8 cellular contexts compared by ENCODE assay signal in genomic region chr7:108526768-108527017, GRCh38. TPM values are rescaled to one million over a fixed set of nuclear protein-coding genes. Genes with fewer than 3 reads are reported as not detected.
DNase-seq lines count a peak whose midpoint lies in the region; ATAC-seq and TF ChIP-seq lines count a peak whose summit lies in the region.

No MANE protein-coding gene starts in this region.

- CTCF ChIA-PET in activated CD4-positive, alpha-beta T cell treated with anti-CD3 and anti-CD28 coated beads, Interleukin-2, amount 10 ng/mL, durations not matched to agents 7 days and 5 days (lab: Charles Lee), result interaction anchor here (1.0 to 1.1 kb wide), 2 partner anchors 10 to 16 kb away, joined by 3 read pairs; no protein-coding TSS in a partner anchor

- H3K4me1 ChIP-seq in ascending aorta, result peaks cover 0 to 15% of the 10 kb centered on the region in 2 donors
- H3K4me1 ChIP-seq in liver (ENCODE audit: control insufficient read depth in 4 of 4, insufficient read depth in 4 of 4, low read length in 3 of 4), result peaks cover 3 to 27% (median 12%) of the 10 kb centered on the region in 4 donors
- peaks cover 16 to 18% of the 10 kb centered on the region in 2 donors for H3K4me1 ChIP-seq in thyroid gland

- peak overlapping the region; percentile 95 for H3K4me3 Mint-ChIP-seq in activated CD4-positive, alpha-beta T cell treated with anti-CD3 and anti-CD28 coated beads, Interleukin-2, amount 10 ng/mL, durations not matched to agents 7 days and 5 days

- 12% methylated on average over 3 of the region's 3 CpGs for WGBS in liver
- 6 to 7% methylated on average over 3 of the region's 3 CpGs for WGBS in thyroid gland, 2 donors

- H3K36me3 ChIP-seq in ascending aorta (no peaks in the 10 kb centered on the region), liver (ENCODE audit: control insufficient read depth in 4 of 4, insufficient read depth in 3 of 4, low read depth in 1 of 4, low read length in 3 of 4) (no peaks in the 10 kb centered on the region), thyroid gland (no peaks in the 10 kb centered on the region)

- H3K9me3 Mint-ChIP-seq in activated CD4-positive, alpha-beta T cell treated with anti-CD3 and anti-CD28 coated beads, Interleukin-2, amount 10 ng/mL, durations not matched to agents 7 days and 5 days, result no peaks in the 10 kb centered on the region

- TF ChIP-seq CTCF in ascending aorta (IDR thresholded peaks at IDR 0.05) (no peak), liver (IDR thresholded peaks at IDR 0.05; ENCODE audit: low read depth, low read length, missing input control) (no peak), thyroid gland (IDR thresholded peaks at IDR 0.05) (no peak)

- POLR2A ChIA-PET in activated CD4-positive, alpha-beta T cell treated with anti-CD3 and anti-CD28 coated beads, Interleukin-2, amount 10 ng/mL, durations not matched to agents 7 days and 5 days (lab: Charles Lee), result interaction anchor here (1.7 kb wide), 1 partner anchor 43 kb away, joined by 5 read pairs; the partner anchor contains the start of genes DNAJB9 and THAP5

- H3K4me1 Mint-ChIP-seq in activated CD4-positive, alpha-beta T cell treated with anti-CD3 and anti-CD28 coated beads, Interleukin-2, amount 10 ng/mL, durations not matched to agents 7 days and 5 days, result peaks cover 39% of the 10 kb centered on the region

- H3K27me3 ChIP-seq in ascending aorta (no peaks in the 10 kb centered on the region), liver (ENCODE audit: control insufficient read depth in 4 of 4, insufficient read depth in 4 of 4, low read length in 3 of 4) (no peaks in the 10 kb centered on the region), thyroid gland (no peaks in the 10 kb centered on the region)

- intact Hi-C loops in ascending aorta (cut with DNase I) (loop anchor here (1.0 to 5.0 kb wide), 3 partner anchors 43 to 1358 kb away; partner anchors contain the start of genes DNAJB9, HBP1 and THAP5), thyroid gland (cut with DNase I) (loop anchor here (5.0 kb wide), 1 partner anchor 41 kb away; the partner anchor contains the start of genes DNAJB9 and THAP5)

- H3K27ac ChIP-seq in ascending aorta (peak overlapping the region; percentile 98 to 99), liver (ENCODE audit: low read depth in 1 of 2, low read length in 2 of 2) (peak overlapping the region; percentile 97 to 100), thyroid gland (peak overlapping the region; percentile 62 to 99 (median 98))

- no peaks in the 10 kb centered on the region for H3K9me3 ChIP-seq in ascending aorta
- no peaks in the 10 kb centered on the region for H3K9me3 ChIP-seq in liver (ENCODE audit: control insufficient read depth in 4 of 4, low read length in 3 of 4)
- H3K9me3 ChIP-seq in thyroid gland, result no peaks in the 10 kb centered on the region

- peaks cover under 1% of the 10 kb centered on the region for H3K36me3 Mint-ChIP-seq in activated CD4-positive, alpha-beta T cell treated with anti-CD3 and anti-CD28 coated beads, Interleukin-2, amount 10 ng/mL, durations not matched to agents 7 days and 5 days (ENCODE audit: low read depth)

- no peaks in the 10 kb centered on the region for H3K27me3 Mint-ChIP-seq in activated CD4-positive, alpha-beta T cell treated with anti-CD3 and anti-CD28 coated beads, Interleukin-2, amount 10 ng/mL, durations not matched to agents 7 days and 5 days

- TF ChIP-seq POLR2A in thyroid gland (IDR thresholded peaks at IDR 0.05), result no peak

- no peak for ATAC-seq in HG03159 (IDR thresholded peaks at IDR 0.05; ENCODE audit: unreplicated experiment)

- no peak for TF ChIP-seq RAD21 in liver (IDR thresholded peaks at IDR 0.05)

- no peak for DNase-seq in activated CD4-positive, alpha-beta T cell treated with anti-CD3 and anti-CD28 coated beads, Interleukin-2, amount 10 ng/mL, durations not matched to agents 7 days and 5 days
- no peak for DNase-seq in activated CD4-positive, alpha-beta T cell treated with anti-CD3 and anti-CD28 coated beads, Interleukin-2, amount 50 U/mL, for 4 hours
- DNase-seq in ascending aorta (ENCODE audit: low spot score in 2 of 2) (no peak), thyroid gland (no peak), COR-L47 (lab: John Stamatoyannopoulos, UW) (no peak)
- DNase-seq in activated CD8-positive, alpha-beta memory T cell treated with anti-CD3 and anti-CD28 coated beads for 24 hours, result no peak

- H3K4me3 ChIP-seq in ascending aorta (peak overlapping the region; percentile 68 to 88), liver (ENCODE audit: low read depth in 1 of 3, low read length in 3 of 3) (peak overlapping the region; percentile 61 to 77 (median 68)), thyroid gland (replicated peaks in 1 of 3) (peak overlapping the region in 2 of 3 donors; percentile 29 to 44)

- H3K9ac ChIP-seq in liver (ENCODE audit: low read depth in 1 of 2, low read length in 2 of 2), result peak overlapping the region; percentile 45 to 98

- peak overlapping the region; percentile 99 for H3K27ac Mint-ChIP-seq in activated CD4-positive, alpha-beta T cell treated with anti-CD3 and anti-CD28 coated beads, Interleukin-2, amount 10 ng/mL, durations not matched to agents 7 days and 5 days

TF ChIP-seq in liver, 16 proteins besides CTCF, POLR2A, EP300 and RAD21:
- TF ChIP-seq FOXA2 (IDR thresholded peaks at IDR 0.05), result no peak
- peak; percentile 18 for TF ChIP-seq TAF1 (conservative IDR thresholded peaks at IDR 0.05)
- no peak for TF ChIP-seq HNF4G (IDR thresholded peaks at IDR 0.05)
- no peak for TF ChIP-seq YY1 (IDR thresholded peaks at IDR 0.05)
- TF ChIP-seq GABPA (IDR thresholded peaks at IDR 0.05 in 1 of 2, conservative IDR thresholded peaks at IDR 0.05 in 1 of 2), result no peak
- TF ChIP-seq REST (IDR thresholded peaks at IDR 0.05), result no peak

RNA-seq across cellular contexts. Expression of gene PNPLA8, which starts 0.8 kb away (rescaled TPM):
- total RNA-seq in activated CD4-positive, alpha-beta T cell treated with anti-CD3 and anti-CD28 coated beads, Interleukin-2, amount 10 ng/mL, durations not matched to agents 7 days and 5 days, result 10 to 100 TPM; 14.1 to 14.2 TPM
- total RNA-seq in ascending aorta, result 4.4 TPM
- total RNA-seq in liver, result 10 to 100 TPM; 29.7 to 30.3 TPM
- polyA plus RNA-seq in liver, result 10 to 100 TPM; 14.7 to 16.3 TPM
- 10 to 100 TPM; 42.9 to 62.1 (median 47.2) TPM for total RNA-seq in thyroid gland

RNA-seq across cellular contexts. Expression of gene THAP5, which starts 42.8 kb away (rescaled TPM):
- total RNA-seq in activated CD4-positive, alpha-beta T cell treated with anti-CD3 and anti-CD28 coated beads, Interleukin-2, amount 10 ng/mL, durations not matched to agents 7 days and 5 days, result 10 to 100 TPM; 26.5 to 36.1 TPM
- 18.1 TPM for total RNA-seq in ascending aorta
- total RNA-seq in liver, result 10 to 100 TPM; 14.9 to 29.9 TPM
- 10 to 100 TPM; 11.3 to 16.1 TPM for polyA plus RNA-seq in liver
- total RNA-seq in thyroid gland, result 10 to 100 TPM; 32.2 to 48.3 (median 38.9) TPM

RNA-seq across cellular contexts. Expression of gene DNAJB9, which starts 43.0 kb away (rescaled TPM):
- total RNA-seq in activated CD4-positive, alpha-beta T cell treated with anti-CD3 and anti-CD28 coated beads, Interleukin-2, amount 10 ng/mL, durations not matched to agents 7 days and 5 days, result 10 to 100 TPM; 10.1 to 13.3 TPM
- total RNA-seq in ascending aorta (7.5 TPM), liver (100 to 1,000 TPM in 1 of 2 donors, 10 to 100 TPM in 1; 27.6 to 164 TPM), thyroid gland (100 to 1,000 TPM in 1 of 4 donors, 10 to 100 TPM in 3; 68.4 to 105 (median 92.0) TPM)
- polyA plus RNA-seq in liver, result 10 to 100 TPM; 41.5 to 57.3 TPM
